In genomic region chr1:201275266-201275666, GRCh38 we compare ENCODE assay signal across 10 cellular contexts. TPM values are rescaled to one million over a fixed set of nuclear protein-coding genes. Genes with fewer than 3 reads are reported as not detected.
DNase-seq lines count a peak whose midpoint lies in the region; ATAC-seq and TF ChIP-seq lines count a peak whose summit lies in the region.
"Had no signal": no experiment of that assay in that cellular context is flagged by ENCODE, and none has a peak within 500 bp of the region (broad histone marks: within the 10 kb centered on the region; RNA-seq: fewer than 3 reads in every experiment).

No MANE protein-coding gene starts in this region.

- H3K36me3 Mint-ChIP-seq in osteocyte (ENCODE audit: unreplicated experiment), result no peaks in the 10 kb centered on the region
- H3K36me3 Mint-ChIP-seq in effector memory CD8-positive, alpha-beta T cell (ENCODE audit: insufficient read depth), result no peaks in the 10 kb centered on the region

- no peak for ATAC-seq in effector memory CD8-positive, alpha-beta T cell (replicated peaks)
- no peak for ATAC-seq in HG03159 (IDR thresholded peaks at IDR 0.05; ENCODE audit: unreplicated experiment)

- H3K27me3 Mint-ChIP-seq in osteocyte (ENCODE audit: unreplicated experiment), result no peaks in the 10 kb centered on the region
- peaks cover 33 to 91% of the 10 kb centered on the region in 2 donors for H3K27me3 Mint-ChIP-seq in effector memory CD8-positive, alpha-beta T cell

- H3K4me1 Mint-ChIP-seq in osteocyte (ENCODE audit: unreplicated experiment), result peaks cover 57% of the 10 kb centered on the region
- H3K4me1 Mint-ChIP-seq in effector memory CD8-positive, alpha-beta T cell (ENCODE audit: low read depth in 2 of 2), result no peaks in the 10 kb centered on the region

- peak overlapping the region; percentile 95 for H3K27ac Mint-ChIP-seq in osteocyte (ENCODE audit: unreplicated experiment)
- H3K27ac Mint-ChIP-seq in effector memory CD8-positive, alpha-beta T cell, result no peak overlapping the region

- H3K4me3 ChIP-seq in epithelial cell of esophagus (ENCODE audit: low read length), result no peak overlapping the region

- no peak overlapping the region for H3K4me3 Mint-ChIP-seq in osteocyte (ENCODE audit: unreplicated experiment)
- no peak overlapping the region for H3K4me3 Mint-ChIP-seq in effector memory CD8-positive, alpha-beta T cell

- DNase-seq in DMS 273 (lab: John Stamatoyannopoulos, UW; ENCODE audit: unreplicated experiment), result peak; percentile 91
- peak; percentile 60 to 94 for DNase-seq in NCI-H446 (lab: John Stamatoyannopoulos, UW)
- peak; percentile 98 for DNase-seq in epithelial cell of esophagus (ENCODE audit: low read depth)
- peak; percentile 97 for DNase-seq in osteocyte (ENCODE audit: extremely low spot score, unreplicated experiment)
- no peak for DNase-seq in NCI-H146 treated with DMSO at 0.1 percent for 48 hours (lab: John Stamatoyannopoulos, UW; ENCODE audit: unreplicated experiment)
- no peak for DNase-seq in effector memory CD8-positive, alpha-beta T cell
- no peak for DNase-seq in NCI-H187 (lab: John Stamatoyannopoulos, UW)
- DNase-seq: activated CD4-positive, alpha-beta T cell treated with anti-CD3 and anti-CD28 coated beads, Interleukin-2, amount 50 U/mL, for 48 hours; NCI-H1436 treated with DMSO at 0.1 percent for 48 hours had no signal

- no peaks in the 10 kb centered on the region for H3K9me3 Mint-ChIP-seq in osteocyte (ENCODE audit: unreplicated experiment)
- no peaks in the 10 kb centered on the region for H3K9me3 Mint-ChIP-seq in effector memory CD8-positive, alpha-beta T cell

- TF ChIP-seq CTCF in epithelial cell of esophagus (IDR thresholded peaks at IDR 0.05; ENCODE audit: insufficient read depth, low read depth, low read length, missing control alignments), result no peak
- no peak for TF ChIP-seq CTCF in osteocyte (IDR thresholded peaks at IDR 0.05)

RNA-seq across cellular contexts. Expression of gene PKP1, which starts 8.0 kb away (rescaled TPM):
- total RNA-seq in osteocyte, result not detected in 2 replicates

Comparison
In these comparisons a context has a peak if more than half of its experiments do, and no peak if none do; other contexts are left out.
1. DNase-seq: peak in DMS 273 (single experiment), NCI-H446 (2 of 2), epithelial cell of esophagus (single experiment) and osteocyte (single experiment); none in NCI-H146 treated with DMSO at 0.1 percent for 48 hours (single experiment), effector memory CD8-positive, alpha-beta T cell (0 of 3) and NCI-H187 (0 of 2).